ENCODE assay signal across 28 cellular contexts in the genomic region with DNA sequence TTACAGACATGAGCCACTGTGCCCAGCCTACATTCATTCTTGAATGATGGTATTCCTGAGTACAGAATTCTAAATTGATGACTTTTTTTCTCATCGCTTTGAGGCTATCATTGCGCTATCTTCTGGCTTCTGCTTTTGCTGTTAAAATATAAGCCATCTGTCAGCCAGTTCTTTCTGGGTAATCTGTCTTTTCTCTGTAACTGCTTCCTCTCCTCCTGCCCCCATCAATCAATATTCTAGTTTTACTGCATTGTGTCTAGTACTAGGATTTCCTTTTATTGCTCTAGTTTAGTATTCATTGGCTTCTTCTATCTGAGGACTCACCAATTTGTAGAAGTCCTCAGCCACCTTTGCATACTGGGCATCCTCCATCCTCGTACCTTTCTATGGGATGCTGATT.
"Had no signal": no experiment of that assay in that cellular context is flagged by ENCODE, and none has a peak within 500 bp of the region (broad histone marks: within the 10 kb centered on the region; RNA-seq: fewer than 3 reads in every experiment).

No MANE protein-coding gene starts in this region.

- H3K4me3 Mint-ChIP-seq: activated CD8-positive, alpha-beta T cell treated with anti-CD3 and anti-CD28 coated beads, Interleukin-2, amount 10 ng/mL, durations not matched to agents 7 days and 5 days; activated naive CD4-positive, alpha-beta T cell treated with anti-CD3 and anti-CD28 coated beads, Interleukin-2, amount 50 U/mL, for 24 hours; IgD-negative memory B cell; T-helper 17 cell had no signal

- H3K4me2 ChIP-seq: KMS-11 had no signal

- H3K27me3 ChIP-seq: breast epithelium had no signal

- H3K9me3 ChIP-seq: breast epithelium had no signal

- DNase-seq: activated CD4-positive, alpha-beta T cell treated with anti-CD3 and anti-CD28 coated beads for 4 hours; activated CD4-positive, alpha-beta T cell treated with anti-CD3 and anti-CD28 coated beads, Interleukin-2, amount 50 U/mL, for 4 hours; activated CD8-positive, alpha-beta memory T cell treated with anti-CD3 and anti-CD28 coated beads, Interleukin-2, amount 50 U/mL, for 48 hours; activated CD8-positive, alpha-beta T cell treated with anti-CD3 and anti-CD28 coated beads, Interleukin-2, amount 10 ng/mL, durations not matched to agents 7 days and 5 days; activated T-cell treated with anti-CD3 and anti-CD28 coated beads, Interleukin-2, amount 50 U/mL, for 1 hour; aorta; central memory CD4-positive, alpha-beta T cell; MM.1S; NCI-H1105 treated with DMSO at 0.1 percent for 48 hours; NCI-H146; NCI-H187 treated with DMSO at 0.1 percent for 48 hours; NCI-H2081 treated with DMSO at 0.1 percent for 48 hours; NCI-H345; NCI-H510A; NCI-H526 treated with DMSO at 0.1 percent for 48 hours; NCI-H82; OCI-M1; SHP77 treated with DMSO at 0.1 percent for 48 hours; T-helper 17 cell; T-helper 9 cell; WERI-Rb-1 had no signal

- ATAC-seq: activated CD4-positive, CD25-positive, alpha-beta regulatory T cell treated with anti-CD3 and anti-CD28 coated beads, Interleukin-2, amount 50 U/mL, for 24 hours; activated CD8-positive, alpha-beta T cell treated with anti-CD3 and anti-CD28 coated beads, Interleukin-2, amount 10 ng/mL, durations not matched to agents 7 days and 5 days; Panc1; T-helper 17 cell had no signal

- H3K27me3 Mint-ChIP-seq: activated naive CD4-positive, alpha-beta T cell treated with anti-CD3 and anti-CD28 coated beads, Interleukin-2, amount 50 U/mL, for 24 hours; IgD-negative memory B cell; T-helper 17 cell had no signal

- H3K27ac Mint-ChIP-seq: activated CD8-positive, alpha-beta T cell treated with anti-CD3 and anti-CD28 coated beads, Interleukin-2, amount 10 ng/mL, durations not matched to agents 7 days and 5 days; activated naive CD4-positive, alpha-beta T cell treated with anti-CD3 and anti-CD28 coated beads, Interleukin-2, amount 50 U/mL, for 24 hours; T-helper 17 cell had no signal

- H3K9me3 Mint-ChIP-seq: activated naive CD4-positive, alpha-beta T cell treated with anti-CD3 and anti-CD28 coated beads, Interleukin-2, amount 50 U/mL, for 24 hours; IgD-negative memory B cell had no signal

- H3K9ac ChIP-seq: KMS-11 had no signal

- H3K27ac ChIP-seq: breast epithelium, KMS-11, RWPE1, WERI-Rb-1 had no signal

- H3K36me3 ChIP-seq: breast epithelium, WERI-Rb-1 had no signal

- H3K4me1 ChIP-seq: breast epithelium had no signal

- H3K4me3 ChIP-seq: breast epithelium had no signal
